In the genomic region with DNA sequence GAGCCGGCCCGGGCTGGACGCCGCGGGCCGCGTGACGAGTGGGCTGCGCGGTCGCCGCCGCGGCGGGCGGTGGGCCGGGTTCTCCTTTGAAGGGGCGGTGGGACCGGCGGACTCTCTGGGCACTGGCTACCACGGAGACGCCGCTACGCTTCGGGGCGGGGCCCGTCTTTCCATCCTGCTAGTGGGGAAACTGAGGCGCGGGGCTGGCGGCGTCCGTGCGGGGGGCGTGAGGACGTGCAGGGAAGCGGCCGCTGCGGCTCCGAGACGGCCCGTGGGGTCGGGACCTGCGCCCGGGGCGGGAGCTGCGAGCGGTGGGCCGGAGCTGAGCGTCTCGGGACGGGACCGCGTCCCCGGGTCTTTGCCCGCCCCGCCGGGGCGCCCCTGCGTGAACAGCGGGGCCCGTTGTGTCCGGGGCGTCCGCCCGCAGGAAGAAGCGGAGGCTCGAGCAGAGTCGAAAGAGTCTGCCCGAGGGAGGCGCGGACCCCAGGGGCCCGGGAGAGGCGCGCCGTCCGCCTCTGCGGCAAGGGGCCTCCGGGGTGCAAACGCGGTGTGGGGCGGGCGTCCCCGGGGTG, we compare ENCODE assay signal across 8 cellular contexts. TPM values are rescaled to one million over a fixed set of nuclear protein-coding genes. Genes with fewer than 3 reads are reported as not detected.
DNase-seq lines count a peak whose midpoint lies in the region; ATAC-seq and TF ChIP-seq lines count a peak whose summit lies in the region.

No MANE protein-coding gene starts in this region.

- no peak overlapping the region for H3K9ac ChIP-seq in PC-3 (ENCODE audit: low read length)

- H3K4me1 ChIP-seq in PC-3 (ENCODE audit: insufficient read depth, low read length), result peaks cover 34% of the 10 kb centered on the region
- peaks cover 4 to 52% (median 5%) of the 10 kb centered on the region in 3 donors for H3K4me1 ChIP-seq in esophagus squamous epithelium

- no TSS peak for BruUV-seq in PC-3 (replicated peaks; lab: Mats Ljungman, UMichigan)

- peaks cover 55% of the 10 kb centered on the region for H3K79me2 ChIP-seq in PC-3 (ENCODE audit: low read length)

- POLR2A ChIA-PET in PC-3 (lab: Charles Lee; ENCODE audit: unreplicated experiment), result no interaction called here

- peak; percentile 36 for ATAC-seq in GM18511 (IDR thresholded peaks at IDR 0.05; ENCODE audit: unreplicated experiment)
- ATAC-seq in PC-3, result no peak

- DNase-seq in H7, result peak; percentile 82
- DNase-seq in PC-3, result no peak
- DNase-seq in esophagus squamous epithelium (lab: John Stamatoyannopoulos, UW), result no peak
- no peak for DNase-seq in skeletal muscle cell (ENCODE audit: low read depth)
- DNase-seq in NCI-H1436 treated with DMSO at 0.1 percent for 48 hours (lab: John Stamatoyannopoulos, UW), result no peak
- DNase-seq in mesenteric fat pad (ENCODE audit: low spot score), result no peak
- no peak for DNase-seq in foreskin melanocyte

- H3K36me3 ChIP-seq in H7 (replicated peaks; ENCODE audit: control insufficient read depth, insufficient read depth, low read length) (no peaks in the 10 kb centered on the region), PC-3 (ENCODE audit: low read depth, low read length) (peaks cover 5% of the 10 kb centered on the region; the same call in 1 of the 2 replicates), esophagus squamous epithelium (peaks cover 0 to 5% (median 0%) of the 10 kb centered on the region in 3 donors)

- H3K27ac ChIP-seq in PC-3 (ENCODE audit: low read length) (no peak overlapping the region), esophagus squamous epithelium (peak overlapping the region; percentile 50 to 88 (median 68))

- peaks cover 35% of the 10 kb centered on the region for H4K20me1 ChIP-seq in PC-3 (ENCODE audit: low read length)

- CTCF ChIA-PET in PC-3 (lab: Charles Lee), result no interaction called here

- H3K4me3 ChIP-seq in H7 (ENCODE audit: insufficient read depth, low read depth, low read length), result peak overlapping the region; percentile 61
- peak overlapping the region; percentile 74 for H3K4me3 ChIP-seq in PC-3 (ENCODE audit: low read length)
- peak overlapping the region; percentile 70 to 78 (median 76) for H3K4me3 ChIP-seq in esophagus squamous epithelium
- H3K4me3 ChIP-seq in skeletal muscle cell (ENCODE audit: low read depth, low read length), result peak overlapping the region; percentile 66

- H2AFZ ChIP-seq in PC-3 (ENCODE audit: low read length), result peak overlapping the region; percentile 64; the same call in 1 of the 2 replicates

- H3K4me2 ChIP-seq in PC-3 (ENCODE audit: low read length), result peak overlapping the region; percentile 84

- no peak for TF ChIP-seq CTCF in PC-3 (conservative IDR thresholded peaks at IDR 0.05; ENCODE audit: low read depth, low read length)
- TF ChIP-seq CTCF in esophagus squamous epithelium (IDR thresholded peaks at IDR 0.05), result no peak

- intact Hi-C loops in PC-3 (cut with micrococcal nuclease) (loop anchor here (5.0 kb wide), 3 partner anchors 40 to 95 kb away; a partner anchor contains a TSS), esophagus squamous epithelium (cut with DNase I) (no loop called here)

- WGBS in esophagus squamous epithelium, 2 donors, result 0% methylated on average over 8 of the region's 83 CpGs; no CpG with 5 or more reads in 1 of the 2 donors

- no peaks in the 10 kb centered on the region for H3F3A ChIP-seq in PC-3 (ENCODE audit: low read length, unreplicated experiment)

- H3K9me2 ChIP-seq in PC-3 (replicated peaks; ENCODE audit: low read length), result no peaks in the 10 kb centered on the region

- TF ChIP-seq POLR2A in esophagus squamous epithelium (IDR thresholded peaks at IDR 0.05), result no peak

- H3K9me3 ChIP-seq in PC-3 (ENCODE audit: low read length) (no peaks in the 10 kb centered on the region), esophagus squamous epithelium (no peaks in the 10 kb centered on the region)

- H3K27me3 ChIP-seq in H7 (ENCODE audit: control insufficient read depth, insufficient read depth, low read length) (peaks cover 15% of the 10 kb centered on the region), PC-3 (ENCODE audit: low read length) (no peaks in the 10 kb centered on the region), esophagus squamous epithelium (peaks cover 0 to 33% (median 0%) of the 10 kb centered on the region in 4 donors)

RNA-seq across cellular contexts. Expression of a gene that starts 0.5 kb away (rescaled TPM):
- 129 and 219 TPM in 2 replicates for total RNA-seq in H7 (2014; rRNA removed; shearing (Covaris generic))
- total RNA-seq in PC-3 (2014; rRNA removed), result 197 and 225 TPM in 2 replicates
- total RNA-seq in esophagus squamous epithelium, result 10 to 100 TPM; 35.2 to 83.8 (median 73.9) TPM
- 63.1 TPM for total RNA-seq in mesenteric fat pad
